17 cellular contexts compared by ENCODE assay signal in the genomic region with DNA sequence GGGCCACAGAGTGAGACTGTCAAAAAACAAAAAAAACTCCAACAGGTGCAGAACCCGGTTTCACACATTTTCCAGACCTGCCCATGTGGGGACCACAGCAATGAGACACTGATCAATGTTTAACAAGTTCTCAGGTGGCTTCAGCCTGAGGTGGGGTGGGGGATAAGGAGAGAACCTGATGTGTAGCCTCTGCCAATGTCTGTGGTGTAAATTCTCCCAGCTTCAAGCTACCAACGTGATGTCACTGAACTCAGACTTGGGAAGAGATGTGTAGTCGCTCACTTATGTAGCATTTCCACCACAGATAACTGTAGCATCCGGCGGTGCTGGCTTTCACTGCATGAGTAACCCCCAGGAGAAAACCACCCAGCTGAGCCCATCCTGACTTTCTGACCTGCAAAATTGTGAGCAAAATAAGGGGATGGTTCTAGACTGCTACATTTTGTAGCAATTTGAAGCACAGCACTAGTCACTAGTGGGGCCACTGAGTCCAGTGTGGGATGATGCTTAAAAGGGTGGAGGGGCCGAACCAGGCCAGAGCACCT. TPM values are rescaled to one million over a fixed set of nuclear protein-coding genes. Genes with fewer than 3 reads are reported as not detected.
A peak's percentile ranks its signal among the peaks of the same experiment; 100 is the strongest.
DNase-seq lines count a peak whose midpoint lies in the region; ATAC-seq and TF ChIP-seq lines count a peak whose summit lies in the region.
"Had no signal": no experiment of that assay in that cellular context is flagged by ENCODE, and none has a peak within 500 bp of the region (broad histone marks: within the 10 kb centered on the region; RNA-seq: fewer than 3 reads in every experiment).

No MANE protein-coding gene starts in this region.

- H3K4me1 ChIP-seq in cardiac muscle cell (ENCODE audit: low read depth) = peaks cover 9% of the 10 kb centered on the region
- H3K4me1 ChIP-seq in HEK293 (ENCODE audit: control insufficient read depth, insufficient read depth, low read length) = no peaks in the 10 kb centered on the region
- H3K4me1 ChIP-seq in stomach smooth muscle (ENCODE audit: control insufficient read depth, insufficient read depth, low read length) = peaks cover 8% of the 10 kb centered on the region

- no peaks in the 10 kb centered on the region for H3K36me3 ChIP-seq in cardiac muscle cell
- H3K36me3 ChIP-seq in HEK293 (ENCODE audit: control insufficient read depth in 2 of 2, insufficient read depth in 1 of 2, low read length in 2 of 2) = peaks cover 0 to 6% of the 10 kb centered on the region in 2 experiments; a peak in 2 of 3 replicates
- H3K36me3 ChIP-seq in stomach smooth muscle (ENCODE audit: control insufficient read depth in 2 of 2, insufficient read depth in 2 of 2, low read length in 2 of 2) = peaks cover 0 to 7% of the 10 kb centered on the region in 2 donors
- H3K36me3 ChIP-seq: BLaER1 had no signal

- H3K27me3 Mint-ChIP-seq in glutamatergic neuron (ENCODE audit: unreplicated experiment) = peaks cover 18% of the 10 kb centered on the region

- POLR2A ChIA-PET in HEK293 (lab: Yijun Ruan, JAX) = interaction anchor here (0.5 to 0.6 kb wide), 3 partner anchors 12 to 1018 kb away, joined by 3 to 4 read pairs (median 4); no protein-coding TSS in a partner anchor

- H3K27me3 ChIP-seq in cardiac muscle cell (no peaks in the 10 kb centered on the region), stomach smooth muscle (ENCODE audit: control insufficient read depth in 1 of 2, insufficient read depth in 2 of 2, low read length in 2 of 2) (no peaks in the 10 kb centered on the region)

- no peaks in the 10 kb centered on the region for H3K9me3 ChIP-seq in cardiac muscle cell (ENCODE audit: low read depth)
- no peaks in the 10 kb centered on the region for H3K9me3 ChIP-seq in HEK293 (ENCODE audit: control insufficient read depth, insufficient read depth, low read depth, low read length)
- H3K9me3 ChIP-seq in stomach smooth muscle (ENCODE audit: control insufficient read depth in 2 of 2, low read length in 2 of 2) = peaks cover 0 to 12% of the 10 kb centered on the region in 2 donors

- ATAC-seq in GM21825 (IDR thresholded peaks at IDR 0.05; ENCODE audit: unreplicated experiment) = no peak
- no peak for ATAC-seq in esophagus mucosa

- DNase-seq in cardiac muscle cell (ENCODE audit: low read depth in 1 of 2, low spot score in 1 of 2) = no peak
- no peak for DNase-seq in cardiac septum (ENCODE audit: low spot score)
- no peak for DNase-seq in glutamatergic neuron
- DNase-seq in NOMO-1 (lab: John Stamatoyannopoulos, UW; ENCODE audit: unreplicated experiment in 2 of 2) = no peak
- DNase-seq: 8988T; AML-193; Caco-2; CD8-positive, alpha-beta memory T cell; DND-41; GDM1; H7 had no signal

- CTCF ChIA-PET in HEK293 (lab: Yijun Ruan, JAX) = no interaction called here

- H3K27ac Mint-ChIP-seq in glutamatergic neuron (ENCODE audit: unreplicated experiment) = peak overlapping the region; percentile 38
- H3K27ac Mint-ChIP-seq: CD8-positive, alpha-beta memory T cell had no signal

- peaks cover 4% of the 10 kb centered on the region for H3K4me1 Mint-ChIP-seq in glutamatergic neuron (ENCODE audit: low read depth, unreplicated experiment)
- H3K4me1 Mint-ChIP-seq: CD8-positive, alpha-beta memory T cell had no signal

- TF ChIP-seq CTCF in cardiac muscle cell (IDR thresholded peaks at IDR 0.05; ENCODE audit: low read depth, low read length) = no peak
- no peak for TF ChIP-seq CTCF in HEK293 (tag by site-specific recombination; IDR thresholded peaks at IDR 0.05)
- TF ChIP-seq CTCF in glutamatergic neuron (IDR thresholded peaks at IDR 0.05; ENCODE audit: partially characterized antibody, unreplicated experiment) = no peak

- no peak overlapping the region for H3K4me3 Mint-ChIP-seq in glutamatergic neuron (ENCODE audit: unreplicated experiment)
- H3K4me3 Mint-ChIP-seq: CD8-positive, alpha-beta memory T cell had no signal

- H3K9ac ChIP-seq in stomach smooth muscle (ENCODE audit: low read length in 2 of 2) = no peak overlapping the region
- H3K9ac ChIP-seq: BLaER1 had no signal

- intact Hi-C loops in cardiac septum (cut with DNase I) = no loop called here

- peaks cover 14% of the 10 kb centered on the region for H3K36me3 Mint-ChIP-seq in glutamatergic neuron (ENCODE audit: unreplicated experiment)

- H3K9me3 Mint-ChIP-seq in glutamatergic neuron (ENCODE audit: unreplicated experiment) = peaks cover 4% of the 10 kb centered on the region

- peak overlapping the region; percentile 89 for H3K27ac ChIP-seq in cardiac muscle cell
- H3K27ac ChIP-seq in HEK293 (ENCODE audit: extremely low read depth, low read depth, low read length) = no peak overlapping the region
- peak overlapping the region; percentile 11 for H3K27ac ChIP-seq in stomach smooth muscle (ENCODE audit: low read length)
- H3K27ac ChIP-seq: BLaER1, HL-60 had no signal

- H3K4me3 ChIP-seq in cardiac muscle cell = no peak overlapping the region
- no peak overlapping the region for H3K4me3 ChIP-seq in HEK293 (ENCODE audit: low read depth, low read length)
- no peak overlapping the region for H3K4me3 ChIP-seq in stomach smooth muscle (ENCODE audit: low read length in 2 of 2)
- H3K4me3 ChIP-seq: BLaER1 had no signal

TF ChIP-seq in HEK293, 187 proteins besides CTCF, POLR2A, EP300 and RAD21:
- no peak for TF ChIP-seq ZBTB20 (tag by site-specific recombination; IDR thresholded peaks at IDR 0.05)
- TF ChIP-seq ZNF16 (tag by site-specific recombination; IDR thresholded peaks at IDR 0.05; ENCODE audit: low read depth) = no peak
- TF ChIP-seq ZNF624 (tag by site-specific recombination; IDR thresholded peaks at IDR 0.05) = no peak
- TF ChIP-seq ZNF658 (tag by site-specific recombination; IDR thresholded peaks at IDR 0.05) = no peak
- no peak for TF ChIP-seq SP3 (tag by site-specific recombination; IDR thresholded peaks at IDR 0.05)
- no peak for TF ChIP-seq ZNF114 (tag by site-specific recombination; IDR thresholded peaks at IDR 0.05)
- peak; percentile 67 for TF ChIP-seq SETDB1 (IDR thresholded peaks at IDR 0.05; ENCODE audit: insufficient read length, low read length)
- no peak for TF ChIP-seq ZFP37 (tag by site-specific recombination; IDR thresholded peaks at IDR 0.05)
- peak; percentile 95 for TF ChIP-seq ZNF112 (tag by site-specific recombination; IDR thresholded peaks at IDR 0.05)
- no peak for TF ChIP-seq ZNF561 (tag by site-specific recombination; IDR thresholded peaks at IDR 0.05; ENCODE audit: borderline replicate concordance)
- no peak for TF ChIP-seq ZNF223 (tag by site-specific recombination; IDR thresholded peaks at IDR 0.05)
- TF ChIP-seq TRIM28 (IDR thresholded peaks at IDR 0.05; ENCODE audit: borderline replicate concordance, low read length) = peak; percentile 91; the same call in 1 of the 2 replicates
- TF ChIP-seq ZNF211 (tag by site-specific recombination; IDR thresholded peaks at IDR 0.05; ENCODE audit: low read depth) = no peak
- no peak for TF ChIP-seq ZNF274 (IDR thresholded peaks at IDR 0.05; ENCODE audit: low read length)
- no peak for TF ChIP-seq ZNF274 (tag by site-specific recombination; IDR thresholded peaks at IDR 0.05; ENCODE audit: borderline replicate concordance)
- TF ChIP-seq ZNF776 (tag by site-specific recombination; IDR thresholded peaks at IDR 0.05; ENCODE audit: borderline replicate concordance) = no peak
- no peak for TF ChIP-seq ZNF600 (tag by site-specific recombination; IDR thresholded peaks at IDR 0.05)
TF ChIP-seq in HEK293: peak in this region for 3.

RNA-seq across cellular contexts. Expression of a gene that starts 13.8 kb away (rescaled TPM):
- total RNA-seq in cardiac muscle cell (111 and 180 TPM in 2 replicates), cardiac septum (40.5 TPM), glutamatergic neuron (ENCODE audit: unreplicated experiment) (54.6 TPM), esophagus mucosa (26.2 TPM)
- polyA plus RNA-seq in cardiac muscle cell = 15.1 and 19.2 TPM in 2 replicates
